15 cellular contexts compared by ENCODE assay signal in the genomic region with DNA sequence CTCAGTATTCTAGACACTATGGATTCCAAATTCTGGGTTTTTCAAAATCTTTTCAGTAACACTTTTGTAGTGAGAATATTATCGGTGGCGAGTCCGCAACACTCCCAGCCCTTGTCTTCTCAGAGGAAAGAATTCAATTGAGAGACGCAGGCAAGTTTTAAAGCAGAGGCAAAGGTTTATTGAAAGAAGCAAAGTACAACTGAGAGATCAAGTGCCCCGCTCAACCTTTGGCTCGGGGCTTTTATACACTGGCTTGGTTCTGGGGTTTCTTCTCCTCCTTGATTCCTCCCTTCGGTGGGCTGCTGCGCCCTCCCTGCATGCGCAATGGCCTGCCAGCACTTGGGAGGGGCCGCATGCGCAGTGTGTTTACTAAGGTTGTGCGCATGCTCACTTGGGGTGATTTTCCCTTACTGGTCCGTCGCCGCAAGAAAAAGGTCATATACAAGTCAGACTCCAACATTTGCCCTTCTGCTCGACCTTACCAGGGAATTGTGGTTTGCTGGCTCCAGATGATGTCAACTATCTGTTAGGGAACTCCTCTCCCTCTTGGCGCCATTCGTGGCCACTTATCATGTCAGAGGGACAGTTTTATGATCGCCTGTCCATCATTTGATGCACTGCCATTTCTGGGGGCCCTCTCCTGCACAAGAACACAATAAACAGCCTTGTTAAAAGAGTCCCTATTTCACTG. TPM values are rescaled to one million over a fixed set of nuclear protein-coding genes. Genes with fewer than 3 reads are reported as not detected.
DNase-seq lines count a peak whose midpoint lies in the region; ATAC-seq and TF ChIP-seq lines count a peak whose summit lies in the region.
"Had no signal": no experiment of that assay in that cellular context is flagged by ENCODE, and none has a peak within 500 bp of the region (broad histone marks: within the 10 kb centered on the region; RNA-seq: fewer than 3 reads in every experiment).

No MANE protein-coding gene starts in this region.

- H3K4me1 Mint-ChIP-seq in Caco-2 (ENCODE audit: low read depth, unreplicated experiment) (peaks cover 5% of the 10 kb centered on the region), T-helper 17 cell (no peaks in the 10 kb centered on the region), MCF 10A (ENCODE audit: insufficient read depth, unreplicated experiment) (no peaks in the 10 kb centered on the region)
- no peaks in the 10 kb centered on the region for H3K4me1 Mint-ChIP-seq in activated T-helper 17 cell treated with anti-CD3 and anti-CD28 coated beads, Interleukin-2, amount 50 U/mL, for 72 hours
- H3K4me1 Mint-ChIP-seq: CD4-positive, CD25-positive, alpha-beta regulatory T cell had no signal

- H3K27me3 Mint-ChIP-seq in Caco-2 (ENCODE audit: insufficient read depth, unreplicated experiment) (no peaks in the 10 kb centered on the region), T-helper 17 cell (peaks cover 25% of the 10 kb centered on the region), MCF 10A (ENCODE audit: insufficient read depth, unreplicated experiment) (peaks cover 10% of the 10 kb centered on the region)
- peaks cover 3% of the 10 kb centered on the region for H3K27me3 Mint-ChIP-seq in activated T-helper 17 cell treated with anti-CD3 and anti-CD28 coated beads, Interleukin-2, amount 50 U/mL, for 72 hours

- no peak overlapping the region for H2BK15ac ChIP-seq in mesendoderm (replicated peaks; ENCODE audit: low read depth)

- no CpG with 5 or more reads among the region's 19 CpGs for WGBS in mesendoderm (ENCODE audit: extremely low coverage, insufficient coverage, low lambda C conversion rate)

- no peaks in the 10 kb centered on the region for H3K36me3 ChIP-seq in Caco-2 (ENCODE audit: control insufficient read depth, insufficient read depth, low read length)
- no peaks in the 10 kb centered on the region for H3K36me3 ChIP-seq in iPS-15b (ENCODE audit: control insufficient read depth, insufficient read depth, low read length)
- H3K36me3 ChIP-seq in mesendoderm (ENCODE audit: control insufficient read depth, insufficient read depth, low read length): no peaks in the 10 kb centered on the region
- H3K36me3 ChIP-seq: SJSA1, tibial artery had no signal

- POLR2A ChIA-PET in Caco-2 (lab: Charles Lee): no interaction called here
- POLR2A ChIA-PET in MCF 10A (lab: Yijun Ruan, JAX): no interaction called here

- peak; percentile 65 to 79 for DNase-seq in Caco-2
- DNase-seq in RPMI7951 (ENCODE audit: low read depth): peak; percentile 20
- DNase-seq in renal cortical epithelial cell (ENCODE audit: low read depth): peak; percentile 62
- no peak for DNase-seq in mesendoderm
- DNase-seq in T-helper 17 cell: no peak
- no peak for DNase-seq in MCF 10A (ENCODE audit: unreplicated experiment)
- DNase-seq: activated gamma-delta T cell; CD4-positive, CD25-positive, alpha-beta regulatory T cell; NCI-H345 had no signal

- peak overlapping the region; percentile 19 for H3K4me3 ChIP-seq in Caco-2 (ENCODE audit: low read depth, low read length)
- no peak overlapping the region for H3K4me3 ChIP-seq in iPS-15b (ENCODE audit: low read depth, low read length)
- no peak overlapping the region for H3K4me3 ChIP-seq in mesendoderm (ENCODE audit: low read length)
- H3K4me3 ChIP-seq: SJSA1, tibial artery had no signal

- peaks cover 16% of the 10 kb centered on the region for H3K4me1 ChIP-seq in Caco-2
- H3K4me1 ChIP-seq in iPS-15b (ENCODE audit: control insufficient read depth, insufficient read depth, low read length): peaks cover 21% of the 10 kb centered on the region
- H3K4me1 ChIP-seq in mesendoderm (ENCODE audit: control insufficient read depth, low read depth, low read length): no peaks in the 10 kb centered on the region
- H3K4me1 ChIP-seq: SJSA1, tibial artery had no signal

- H3K23ac ChIP-seq in mesendoderm (ENCODE audit: low read length): no peak overlapping the region

- no peaks in the 10 kb centered on the region for H3K27me3 ChIP-seq in Caco-2 (replicated peaks; ENCODE audit: control insufficient read depth, insufficient read depth, low read length)
- H3K27me3 ChIP-seq in iPS-15b (ENCODE audit: control insufficient read depth, insufficient read depth, low read length): no peaks in the 10 kb centered on the region
- no peaks in the 10 kb centered on the region for H3K27me3 ChIP-seq in mesendoderm (ENCODE audit: insufficient read depth, low read length, poor library complexity)
- H3K27me3 ChIP-seq: SJSA1 had no signal

- H4K8ac ChIP-seq in mesendoderm (ENCODE audit: low read depth, low read length): no peak overlapping the region

- H4K5ac ChIP-seq in mesendoderm (ENCODE audit: low read length): no peak overlapping the region

- H3K9me3 ChIP-seq in Caco-2 (peaks cover under 1% of the 10 kb centered on the region; the same call in 1 of the 2 replicates), iPS-15b (ENCODE audit: control insufficient read depth, insufficient read depth, low read length) (no peaks in the 10 kb centered on the region), T-helper 17 cell (ENCODE audit: control insufficient read depth, low read length, poor library complexity, severe bottlenecking) (no peaks in the 10 kb centered on the region)

- intact Hi-C loops in Caco-2 (cut with micrococcal nuclease; ENCODE audit: unreplicated experiment): loop anchor here (1.0 kb wide), 1 partner anchor 65 kb away; no protein-coding TSS in a partner anchor
- intact Hi-C loops in MCF 10A (cut with micrococcal nuclease): no loop called here

- H3K4me3 Mint-ChIP-seq in Caco-2 (ENCODE audit: unreplicated experiment): peak overlapping the region; percentile 50
- no peak overlapping the region for H3K4me3 Mint-ChIP-seq in activated T-helper 17 cell treated with anti-CD3 and anti-CD28 coated beads, Interleukin-2, amount 50 U/mL, for 72 hours
- H3K4me3 Mint-ChIP-seq in T-helper 17 cell: no peak overlapping the region
- no peak overlapping the region for H3K4me3 Mint-ChIP-seq in MCF 10A (ENCODE audit: unreplicated experiment)
- H3K4me3 Mint-ChIP-seq: CD4-positive, CD25-positive, alpha-beta regulatory T cell had no signal

- ATAC-seq in activated T-helper 17 cell treated with anti-CD3 and anti-CD28 coated beads, Interleukin-2, amount 50 U/mL, for 72 hours (replicated peaks): no peak
- ATAC-seq in T-helper 17 cell: no peak

- no peak overlapping the region for H3K18ac ChIP-seq in mesendoderm (ENCODE audit: low read length)

- no peaks in the 10 kb centered on the region for H3K79me1 ChIP-seq in mesendoderm (ENCODE audit: low read length)

- H3K4me2 ChIP-seq in mesendoderm (ENCODE audit: low read length): no peak overlapping the region

- H3K9me3 Mint-ChIP-seq in Caco-2 (ENCODE audit: unreplicated experiment): peaks cover 3% of the 10 kb centered on the region
- H3K9me3 Mint-ChIP-seq in activated T-helper 17 cell treated with anti-CD3 and anti-CD28 coated beads, Interleukin-2, amount 50 U/mL, for 72 hours: peaks cover under 1% of the 10 kb centered on the region
- no peaks in the 10 kb centered on the region for H3K9me3 Mint-ChIP-seq in MCF 10A (ENCODE audit: unreplicated experiment)

- no peak overlapping the region for H3K27ac ChIP-seq in mesendoderm (ENCODE audit: low read depth, low read length)
- H3K27ac ChIP-seq: SJSA1, tibial artery had no signal

- no TSS peak for BruUV-seq in Caco-2 (replicated peaks; lab: Mats Ljungman, UMichigan)
- no TSS peak for BruUV-seq in MCF 10A (replicated peaks; lab: Mats Ljungman, UMichigan)

- H3K36me3 Mint-ChIP-seq in Caco-2 (ENCODE audit: insufficient read depth, unreplicated experiment) (no peaks in the 10 kb centered on the region), T-helper 17 cell (ENCODE audit: low read depth) (no peaks in the 10 kb centered on the region), MCF 10A (ENCODE audit: insufficient read depth, unreplicated experiment) (no peaks in the 10 kb centered on the region)
- H3K36me3 Mint-ChIP-seq in activated T-helper 17 cell treated with anti-CD3 and anti-CD28 coated beads, Interleukin-2, amount 50 U/mL, for 72 hours (ENCODE audit: low read depth): no peaks in the 10 kb centered on the region
- H3K36me3 Mint-ChIP-seq: CD4-positive, CD25-positive, alpha-beta regulatory T cell had no signal

- no peak overlapping the region for H3K56ac ChIP-seq in mesendoderm (ENCODE audit: low read length)

- peak overlapping the region; percentile 38 for H3K9ac ChIP-seq in iPS-15b (ENCODE audit: low read depth, low read length)
- no peak overlapping the region for H3K9ac ChIP-seq in mesendoderm (ENCODE audit: low read length)

- H2BK120ac ChIP-seq in mesendoderm (ENCODE audit: low read depth, low read length): no peak overlapping the region

- CTCF ChIA-PET in Caco-2 (lab: Charles Lee): interaction anchor here (8.6 kb wide), 1 partner anchor 64 kb away, joined by 170 read pairs; no protein-coding TSS in a partner anchor
- CTCF ChIA-PET in MCF 10A (lab: Yijun Ruan, JAX): interaction anchor here (0.6 kb wide), 1 partner anchor 120 kb away, joined by 4 read pairs; no protein-coding TSS in a partner anchor

- no peaks in the 10 kb centered on the region for H3K79me2 ChIP-seq in mesendoderm (ENCODE audit: control insufficient read depth, insufficient read depth, low read length)

- H3K4ac ChIP-seq in mesendoderm (ENCODE audit: low read depth, low read length): no peak overlapping the region

- H2AK5ac ChIP-seq in mesendoderm (ENCODE audit: low read length): no peak overlapping the region

- H2BK5ac ChIP-seq in mesendoderm (ENCODE audit: low read length): no peak overlapping the region

- H3K27ac Mint-ChIP-seq in Caco-2 (ENCODE audit: unreplicated experiment) (no peak overlapping the region), T-helper 17 cell (no peak overlapping the region), MCF 10A (ENCODE audit: low read depth, unreplicated experiment) (no peak overlapping the region)
- no peak overlapping the region for H3K27ac Mint-ChIP-seq in activated T-helper 17 cell treated with anti-CD3 and anti-CD28 coated beads, Interleukin-2, amount 50 U/mL, for 72 hours

- TF ChIP-seq CTCF in Caco-2 (IDR thresholded peaks at IDR 0.05; ENCODE audit: insufficient read depth in 1 of 2, low read depth in 1 of 2, low read length in 1 of 2, severe bottlenecking in 1 of 2, unreplicated experiment in 1 of 2) (no peak), MCF 10A (IDR thresholded peaks at IDR 0.05; ENCODE audit: unreplicated experiment) (no peak)

RNA-seq across cellular contexts. Expression of a gene that starts 3.0 kb away (rescaled TPM):
- not detected in 2 replicates for total RNA-seq in Caco-2 (2022)
- not detected in 2 replicates for total RNA-seq in RPMI7951 (2014; rRNA removed; shearing (Covaris generic))
- 0.35 and 12.6 TPM in 2 replicates for total RNA-seq in renal cortical epithelial cell
- not detected for total RNA-seq in activated T-helper 17 cell treated with anti-CD3 and anti-CD28 coated beads, Interleukin-2, amount 50 U/mL, for 72 hours
- 0.27 TPM for polyA plus RNA-seq in mesendoderm (2013, experiment 1 of 2)
- polyA plus RNA-seq in mesendoderm (2013, experiment 2 of 2): 0.21 TPM
- total RNA-seq in T-helper 17 cell: not detected
- not detected in 2 replicates for total RNA-seq in MCF 10A (2022)
- total RNA-seq: CD4-positive, CD25-positive, alpha-beta regulatory T cell; SJSA1 had no signal
- polyA plus RNA-seq: CD4-positive, CD25-positive, alpha-beta regulatory T cell; neural cell had no signal

RNA-seq across cellular contexts. Expression of a gene that starts 39.3 kb away (rescaled TPM):
- total RNA-seq in Caco-2 (2022) (not detected in 2 replicates), renal cortical epithelial cell (not detected in 2 replicates), T-helper 17 cell (not detected), MCF 10A (2022) (not detected in 2 replicates)
- 0.24 and 0.29 TPM in 2 replicates for total RNA-seq in RPMI7951 (2014; rRNA removed; shearing (Covaris generic))
- total RNA-seq in activated T-helper 17 cell treated with anti-CD3 and anti-CD28 coated beads, Interleukin-2, amount 50 U/mL, for 72 hours: not detected
- not detected for polyA plus RNA-seq in mesendoderm (2013, experiment 1 of 2)
- polyA plus RNA-seq in mesendoderm (2013, experiment 2 of 2): not detected
- total RNA-seq: CD4-positive, CD25-positive, alpha-beta regulatory T cell; dermis microvascular lymphatic vessel endothelial cell had no signal
- polyA plus RNA-seq: CD4-positive, CD25-positive, alpha-beta regulatory T cell; neural cell had no signal

Comparison
In these comparisons a context has a peak if more than half of its experiments do, and no peak if none do; other contexts are left out.
1. DNase-seq: peak in Caco-2 (2 of 2), RPMI7951 (single experiment) and renal cortical epithelial cell (single experiment); none in mesendoderm (single experiment), T-helper 17 cell (0 of 3) and MCF 10A (single experiment).